16 cellular contexts compared by ENCODE assay signal in the genomic region with DNA sequence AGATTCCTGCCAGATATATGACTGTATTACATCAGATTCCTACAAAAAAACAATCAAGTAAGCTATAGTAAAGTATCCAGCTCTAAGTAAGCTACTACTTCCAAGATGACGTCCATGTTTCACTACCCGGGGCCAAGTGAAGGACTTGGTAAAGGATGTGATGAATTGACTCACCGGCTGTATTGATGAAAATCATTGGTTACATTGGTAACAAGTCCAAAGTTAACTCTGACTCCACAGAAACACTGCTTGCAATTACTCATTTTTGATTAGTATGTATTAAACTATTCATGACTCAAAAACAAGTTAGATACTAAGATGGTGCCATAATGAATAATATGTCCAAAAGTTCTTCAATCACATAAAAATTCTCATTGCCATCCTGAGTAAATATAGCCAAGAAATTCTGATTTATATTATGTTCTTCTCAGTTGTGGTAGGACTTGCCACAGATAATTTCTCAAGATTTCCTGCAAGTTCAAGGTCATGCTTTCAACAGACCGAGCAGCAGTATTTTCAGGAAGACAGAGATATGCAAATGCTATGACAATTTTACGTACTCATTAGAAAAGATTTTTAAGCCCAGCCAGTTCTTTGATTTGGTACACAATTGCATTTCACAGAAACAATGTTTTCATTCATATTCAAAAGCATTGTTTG. TPM values are rescaled to one million over a fixed set of nuclear protein-coding genes. Genes with fewer than 3 reads are reported as not detected.
DNase-seq lines count a peak whose midpoint lies in the region; ATAC-seq, FAIRE-seq and TF ChIP-seq lines count a peak whose summit lies in the region.
"Had no signal": no experiment of that assay in that cellular context is flagged by ENCODE, and none has a peak within 500 bp of the region (broad histone marks: within the 10 kb centered on the region; RNA-seq: fewer than 3 reads in every experiment).

No MANE protein-coding gene starts in this region.

- no peaks in the 10 kb centered on the region for H4K20me1 ChIP-seq in K562 (replicated peaks; ENCODE audit: control insufficient read depth, insufficient read depth, low read length)

- FAIRE-seq in K562 (lab: Jason Lieb, UNC), result no peak
- FAIRE-seq: A204.1, GM12891 had no signal

- no peak for TF ChIP-seq RAD21 in K562 (CRISPR knock-in tag; conservative IDR thresholded peaks at IDR 0.05 in 1 of 2, IDR thresholded peaks at IDR 0.05 in 1 of 2)

- no peak overlapping the region for H3K4me3 Mint-ChIP-seq in CD8-positive, alpha-beta T cell
- H3K4me3 Mint-ChIP-seq: CD4-positive, alpha-beta T cell had no signal

- no peaks in the 10 kb centered on the region for H3K4me1 Mint-ChIP-seq in CD8-positive, alpha-beta T cell (ENCODE audit: low read depth)

- no peak for TF ChIP-seq CTCF in K562 (IDR thresholded peaks at IDR 0.05 in 2 of 3, conservative IDR thresholded peaks at IDR 0.05 in 1 of 3; ENCODE audit: insufficient read depth in 2 of 3, low read depth in 1 of 3, low read length in 3 of 3)
- no peak for TF ChIP-seq CTCF in fibroblast of the aortic adventitia (IDR thresholded peaks at IDR 0.05; ENCODE audit: insufficient read depth, low read length)
- no peak for TF ChIP-seq CTCF in CD8-positive, alpha-beta T cell (IDR thresholded peaks at IDR 0.05)

- ATAC-seq in K562, result no peak
- ATAC-seq in CD8-positive, alpha-beta T cell, result no peak
- ATAC-seq: Panc1, Right ventricle myocardium inferior had no signal

- peak overlapping the region; percentile 54; the same call in 1 of the 2 replicates for H3K4me2 ChIP-seq in K562 (ENCODE audit: insufficient read depth, low read length)

- CTCF ChIA-PET in K562 (lab: Yijun Ruan, JAX; ENCODE audit: low intra/inter-chr PET ratio), result no interaction called here
- CTCF ChIA-PET in CD8-positive, alpha-beta T cell (lab: Charles Lee), result no interaction called here

- no peak overlapping the region for H3K4me3 ChIP-seq in K562
- no peak overlapping the region for H3K4me3 ChIP-seq in fibroblast of the aortic adventitia (ENCODE audit: low read depth, low read length)
- H3K4me3 ChIP-seq in CD8-positive, alpha-beta T cell (ENCODE audit: low read depth, low read length), result no peak overlapping the region

- no peaks in the 10 kb centered on the region; the same call in 2 of the 3 replicates for H3K36me3 ChIP-seq in K562 (ENCODE audit: control insufficient read depth, insufficient read depth, low read length)
- H3K36me3 ChIP-seq in CD8-positive, alpha-beta T cell (ENCODE audit: insufficient read depth, low read length), result no peaks in the 10 kb centered on the region

- peaks cover 0 to 32% of the 10 kb centered on the region in 2 experiments; a peak in 4 of 5 replicates for H3K4me1 ChIP-seq in K562 (replicated peaks in 1 of 2; ENCODE audit: control insufficient read depth in 2 of 2, insufficient read depth in 2 of 2, low read length in 2 of 2)
- no peaks in the 10 kb centered on the region for H3K4me1 ChIP-seq in CD8-positive, alpha-beta T cell (ENCODE audit: insufficient read depth, low read length)

- in situ Hi-C loops in K562 (cut with MboI), result no loop called here

- intact Hi-C loops in K562 (cut with micrococcal nuclease), result loop anchor here (10.0 kb wide), 2 partner anchors 169 to 409 kb away; no protein-coding TSS in a partner anchor
- intact Hi-C loops in CD8-positive, alpha-beta T cell (cut with DNase I, micrococcal nuclease), result no loop called here

- H3K9me1 ChIP-seq in K562 (ENCODE audit: control insufficient read depth, insufficient read depth, low read length), result no peaks in the 10 kb centered on the region

- no peaks in the 10 kb centered on the region for H3K9me3 Mint-ChIP-seq in CD8-positive, alpha-beta T cell
- H3K9me3 Mint-ChIP-seq: CD4-positive, alpha-beta T cell had no signal

- DNase-seq in GF-D8 (lab: John Stamatoyannopoulos, UW) (peak; percentile 26), NOMO-1 treated with dmso at 0.1 percent for 144 hours (lab: John Stamatoyannopoulos, UW; ENCODE audit: unreplicated experiment) (peak; percentile 37), K562 (ENCODE audit: extremely low read depth in 1 of 4, low spot score in 3 of 4) (no peak), fibroblast of the aortic adventitia (ENCODE audit: low read depth) (peak; percentile 14), OCI-M1 (lab: John Stamatoyannopoulos, UW) (no peak), Kasumi-1 (lab: John Stamatoyannopoulos, UW) (no peak)
- DNase-seq in CD8-positive, alpha-beta T cell, result no peak
- DNase-seq: CD4-positive, alpha-beta T cell; NCI-H1417; NCI-H187; NCI-H345; NCI-H524 treated with DMSO at 0.1 percent for 48 hours had no signal

- no TSS peak for BruUV-seq in K562 (replicated peaks; lab: Mats Ljungman, UMichigan)

- no peak for TF ChIP-seq POLR2A in K562 (conservative IDR thresholded peaks at IDR 0.05)

- no peak for TF ChIP-seq EP300 in K562 (IDR thresholded peaks at IDR 0.05; ENCODE audit: low read length)

- H3K27ac ChIP-seq in K562 (ENCODE audit: extremely low read depth, low read depth, low read length), result peak overlapping the region; percentile 78; the same call in 1 of the 3 replicates
- H3K27ac ChIP-seq in CD8-positive, alpha-beta T cell (ENCODE audit: low read depth, low read length), result no peak overlapping the region

- POLR2A ChIA-PET in K562 (lab: Yijun Ruan, JAX), result interaction anchor here (1.5 kb wide), 1 partner anchor 13 kb away, joined by 3 read pairs; no protein-coding TSS in a partner anchor
- POLR2A ChIA-PET in CD8-positive, alpha-beta T cell (lab: Charles Lee), result interaction anchor here (1.8 kb wide), 1 partner anchor 421 kb away, joined by 4 read pairs; no protein-coding TSS in a partner anchor

- H3K9me3 ChIP-seq in K562 (replicated peaks; ENCODE audit: control insufficient read depth, insufficient read depth, low read depth, low read length), result no peaks in the 10 kb centered on the region
- H3K9me3 ChIP-seq in CD8-positive, alpha-beta T cell (ENCODE audit: low read length), result no peaks in the 10 kb centered on the region

- no peaks in the 10 kb centered on the region for H3K79me2 ChIP-seq in K562 (ENCODE audit: control insufficient read depth, insufficient read depth, low read length)

- peak overlapping the region; percentile 73 for H2AFZ ChIP-seq in K562 (ENCODE audit: low read depth, low read length)

- H3K27me3 ChIP-seq in K562 (ENCODE audit: control insufficient read depth in 2 of 2, insufficient read depth in 2 of 2, low read length in 2 of 2), result no peaks in the 10 kb centered on the region
- no peaks in the 10 kb centered on the region for H3K27me3 ChIP-seq in CD8-positive, alpha-beta T cell (ENCODE audit: insufficient read depth, low read length)

- 54% methylated on average over 5 of the region's 5 CpGs for WGBS in K562 (ENCODE audit: insufficient coverage, low coverage, missing lambda C conversion rate)

- H3K9ac ChIP-seq in K562 (ENCODE audit: insufficient read depth in 1 of 2, low read depth in 2 of 2, low read length in 2 of 2), result peak overlapping the region in 1 of 2 experiments; percentile 32; a peak in 1 of 4 replicates

- H3K27ac Mint-ChIP-seq in CD8-positive, alpha-beta T cell, result no peak overlapping the region
- H3K27ac Mint-ChIP-seq: CD4-positive, alpha-beta T cell had no signal

- H3K27me3 Mint-ChIP-seq in CD8-positive, alpha-beta T cell (ENCODE audit: low read depth), result no peaks in the 10 kb centered on the region
- H3K27me3 Mint-ChIP-seq: CD4-positive, alpha-beta T cell had no signal

- no peaks in the 10 kb centered on the region for H3K36me3 Mint-ChIP-seq in CD8-positive, alpha-beta T cell

TF ChIP-seq in K562, 482 proteins besides CTCF, POLR2A, EP300 and RAD21:
- TF ChIP-seq PTTG1 (tag; IDR thresholded peaks at IDR 0.05; ENCODE audit: low read depth), result no peak
- TF ChIP-seq NCOR1 (IDR thresholded peaks at IDR 0.05), result no peak
- peak; percentile 53 for TF ChIP-seq ESRRA (IDR thresholded peaks at IDR 0.05; ENCODE audit: borderline replicate concordance, low read depth)

RNA-seq across cellular contexts. Expression of a gene that starts 12.6 kb away (rescaled TPM):
- 29.4 and 61.1 TPM in 2 replicates for total RNA-seq in K562 (2011; cell fraction: chromatin; rRNA removed; ENCODE audit: low replicate concordance)
- total RNA-seq in K562 (2011; cell fraction: nucleolus; rRNA removed), result 34.9 and 39.7 TPM in 2 replicates
- 35.4 and 45.9 TPM in 2 replicates for total RNA-seq in K562 (2011; cell fraction: nucleoplasm; rRNA removed)
- 57.7 and 77.6 TPM in 2 replicates for total RNA-seq in K562 (2014; rRNA removed)
- total RNA-seq in K562 (2014; rRNA removed; fragmentation: Illumina TruSeq; extraction: Trizol), result 40.3 and 46.3 TPM in 2 replicates
- total RNA-seq in K562 (2015; rRNA removed; fragmentation: Illumina TruSeq; extraction: Trizol), result 43.7 and 47.5 TPM in 2 replicates
- total RNA-seq in K562 (2021), result 36.4 and 39.6 TPM in 2 replicates
- polyA plus RNA-seq in K562 (2011; rRNA removed), result 57.6 and 63.4 TPM in 2 replicates
- 21.2 and 30.8 TPM in 2 replicates for polyA plus RNA-seq in K562 (2011; cell fraction: cytosol; rRNA removed)
- polyA plus RNA-seq in K562 (2011; cell fraction: nucleus; rRNA removed), result 23.2 and 30.1 TPM in 2 replicates
- 30.9 and 42.9 TPM in 2 replicates for polyA plus RNA-seq in K562 (2012)
- polyA plus RNA-seq in K562 (2014; fragmentation: Illumina TruSeq; extraction: Trizol), result 39.7 and 52.9 TPM in 2 replicates
- 1 to 10 TPM; 5.4 to 6.5 TPM for polyA plus RNA-seq in K562 (2014; fragmentation: Nextera tagmentation; extraction: Ambion mirVana)
- 45.4 and 60.6 TPM in 2 replicates for polyA plus RNA-seq in K562 (2014; rRNA removed)
- 44.3 and 45.7 TPM in 2 replicates for polyA minus RNA-seq in K562 (2011; rRNA and poly(A)+ RNA removed)
- 18.0 and 26.0 TPM in 2 replicates for polyA minus RNA-seq in K562 (2011; cell fraction: cytosol; rRNA and poly(A)+ RNA removed)
- polyA minus RNA-seq in K562 (2011; cell fraction: nucleus; rRNA and poly(A)+ RNA removed), result 39.7 and 46.4 TPM in 2 replicates
- 25.8 and 96.7 TPM in 2 replicates for total RNA-seq in fibroblast of the aortic adventitia (ENCODE audit: low replicate concordance)
- total RNA-seq in CD8-positive, alpha-beta T cell, result 10 to 100 TPM; 15.3 to 18.1 TPM

Comparison
In these comparisons a context has a peak if more than half of its experiments do, and no peak if none do; other contexts are left out.
1. DNase-seq: peak in GF-D8 (single experiment), NOMO-1 treated with dmso at 0.1 percent for 144 hours (single experiment) and fibroblast of the aortic adventitia (single experiment); none in K562 (0 of 4), OCI-M1 (single experiment), Kasumi-1 (0 of 2) and CD8-positive, alpha-beta T cell (0 of 7).